ENCODE assay signal across 33 cellular contexts in genomic region chr1:119463569-119463968, GRCh38. TPM values are rescaled to one million over a fixed set of nuclear protein-coding genes. Genes with fewer than 3 reads are reported as not detected.
"Had no signal": no experiment of that assay in that cellular context is flagged by ENCODE, and none has a peak within 500 bp of the region (broad histone marks: within the 10 kb centered on the region; RNA-seq: fewer than 3 reads in every experiment).

No MANE protein-coding gene starts in this region.

- DNase-seq: naive thymus-derived CD4-positive, alpha-beta T cell; natural killer cell; occipital lobe; ovary; posterior cingulate gyrus; psoas muscle; right cardiac atrium; right lobe of liver; sigmoid colon; spleen; stimulated activated CD4-positive, alpha-beta T cell treated with anti-CD3 and anti-CD28 coated beads, Interleukin-12 subunit alpha, Interleukin-12 subunit beta, amount 100 ng/mL, for 4 hours; stimulated activated CD4-positive, alpha-beta T cell treated with anti-CD3 and anti-CD28 coated beads, Interleukin-1b, Interleukin-23, amount 100 ng/mL, for 48 hours; stimulated activated CD4-positive, alpha-beta T cell treated with anti-CD3 and anti-CD28 coated beads, Interleukin-4, amount 100 ng/mL, for 1 hour; stimulated activated CD4-positive, alpha-beta T cell treated with anti-CD3 and anti-CD28 coated beads, Interleukin-4, amount 100 ng/mL, for 4 hours; stimulated activated naive CD4-positive, alpha-beta T cell; stimulated activated naive CD8-positive, alpha-beta T cell treated with anti-CD3 and anti-CD28 coated beads, Interleukin-15, amount 100 ng/mL, for 72 hours; stimulated activated naive CD8-positive, alpha-beta T cell treated with anti-CD3 and anti-CD28 coated beads, Interleukin-15, Interleukin-2, amounts not matched to agents 100 U/mL and 50 U/mL, for 24 hours; substantia nigra; testis; tibial artery; transverse colon had no signal

- H3K4me1 ChIP-seq: neural progenitor cell, parathyroid adenoma, psoas muscle, sigmoid colon, spleen, testis, tibial artery, vagina had no signal

- H3K9me3 ChIP-seq: ovary, psoas muscle, right lobe of liver, sigmoid colon, spleen, suprapubic skin, testis, tibial artery, transverse colon, vagina had no signal

- H3K9ac ChIP-seq: neural progenitor cell, parathyroid adenoma had no signal

- H3K36me3 ChIP-seq: neural progenitor cell, ovary, right lobe of liver, sigmoid colon, spleen, suprapubic skin, tibial artery, transverse colon, vagina had no signal

- ATAC-seq: naive thymus-derived CD4-positive, alpha-beta T cell; natural killer cell; psoas muscle; right cardiac atrium; right lobe of liver; stimulated activated effector memory CD8-positive, alpha-beta T cell treated with anti-CD3 and anti-CD28 coated beads, Interleukin-12 subunit alpha, Interleukin-12 subunit beta, amount 100 ng/mL, for 72 hours; stimulated activated naive CD8-positive, alpha-beta T cell treated with anti-CD3 and anti-CD28 coated beads, Interleukin-15, amount 100 ng/mL, for 72 hours; stimulated activated naive CD8-positive, alpha-beta T cell treated with anti-CD3 and anti-CD28 coated beads, Interleukin-15, Interleukin-2, amounts not matched to agents 100 U/mL and 50 U/mL, for 24 hours had no signal

- H3K79me2 ChIP-seq: parathyroid adenoma had no signal

- H3K4me3 ChIP-seq: neural progenitor cell, ovary, psoas muscle, right lobe of liver, sigmoid colon, skin epidermis, smooth muscle cell, spleen, suprapubic skin, testis, tibial artery, transverse colon, vagina had no signal

- H2AFZ ChIP-seq: neural progenitor cell, parathyroid adenoma had no signal

- H3K27ac ChIP-seq: neural progenitor cell, ovary, parathyroid adenoma, psoas muscle, right lobe of liver, sigmoid colon, skin epidermis, spleen, suprapubic skin, testis, tibial artery, transverse colon, vagina had no signal

- H3K4me2 ChIP-seq: neural progenitor cell, smooth muscle cell had no signal

- H3K27me3 ChIP-seq: neural progenitor cell, ovary, right lobe of liver, sigmoid colon, spleen, suprapubic skin, testis, tibial artery, transverse colon, vagina had no signal

RNA-seq across cellular contexts. Expression of gene HSD3B1, which starts 43.4 kb away (rescaled TPM):
- total RNA-seq: naive thymus-derived CD4-positive, alpha-beta T cell; natural killer cell; occipital lobe; osteoblast; ovary; progenitor cell of endocrine pancreas; psoas muscle; renal cortical epithelial cell; right cardiac atrium; sigmoid colon; spleen; vagina had no signal
- polyA plus RNA-seq: naive thymus-derived CD4-positive, alpha-beta T cell; neural cell; psoas muscle; right cardiac atrium; spleen had no signal

RNA-seq across cellular contexts. Expression of gene HSD3B2, which starts 48.6 kb away (rescaled TPM):
- total RNA-seq: naive thymus-derived CD4-positive, alpha-beta T cell; natural killer cell; occipital lobe; osteoblast; progenitor cell of endocrine pancreas; renal cortical epithelial cell; sigmoid colon; smooth muscle cell; spleen; ureter had no signal
- polyA plus RNA-seq: naive thymus-derived CD4-positive, alpha-beta T cell; neural cell; psoas muscle; right cardiac atrium; smooth muscle cell had no signal
